8 cellular contexts compared by ENCODE assay signal in genomic region chr9:114806571-114806970, GRCh38.
DNase-seq lines count a peak whose midpoint lies in the region; ATAC-seq and TF ChIP-seq lines count a peak whose summit lies in the region.

No MANE protein-coding gene starts in this region.

- H3K36me3 ChIP-seq in OCI-LY3 (replicated peaks; ENCODE audit: low read depth, low read length) (no peaks in the 10 kb centered on the region), mucosa of rectum (ENCODE audit: control insufficient read depth in 2 of 2, insufficient read depth in 2 of 2, low read length in 2 of 2) (no peaks in the 10 kb centered on the region)

- POLR2A ChIA-PET in GM10248 (lab: Yijun Ruan, JAX), result no interaction called here

- no peak overlapping the region for H2AFZ ChIP-seq in OCI-LY3 (ENCODE audit: low read depth, low read length)

- TF ChIP-seq CTCF in OCI-LY3 (IDR thresholded peaks at IDR 0.05; ENCODE audit: low read depth, low read length) (no peak), GM10248 (IDR thresholded peaks at IDR 0.05; ENCODE audit: control extremely low read depth, extremely low read depth, low read depth, missing control alignments) (no peak)

- H3K27ac ChIP-seq in OCI-LY3 (ENCODE audit: low read length) (peak overlapping the region; percentile 50), mucosa of rectum (ENCODE audit: low read depth in 2 of 2, low read length in 2 of 2) (peak overlapping the region; percentile 84 to 88)

- no peaks in the 10 kb centered on the region for H3K79me2 ChIP-seq in OCI-LY3 (ENCODE audit: low read length)

- H3K9me3 ChIP-seq in OCI-LY3 (ENCODE audit: insufficient read depth, low read length) (no peaks in the 10 kb centered on the region), mucosa of rectum (ENCODE audit: control insufficient read depth in 2 of 2, low read length in 2 of 2) (no peaks in the 10 kb centered on the region)

- H3K27me3 ChIP-seq in OCI-LY3 (ENCODE audit: low read depth, low read length), result peaks cover 45% of the 10 kb centered on the region
- H3K27me3 ChIP-seq in mucosa of rectum (ENCODE audit: control insufficient read depth in 2 of 2, insufficient read depth in 2 of 2, low read length in 2 of 2), result no peaks in the 10 kb centered on the region

- H3K4me2 ChIP-seq in OCI-LY3 (ENCODE audit: low read length), result peak overlapping the region; percentile 84

- CTCF ChIA-PET in GM10248 (lab: Yijun Ruan, JAX), result interaction anchor here (0.8 to 0.9 kb wide), 2 partner anchors 36 to 126 kb away, joined by 3 read pairs; no protein-coding TSS in a partner anchor

- ATAC-seq in GM18858 (IDR thresholded peaks at IDR 0.05; ENCODE audit: unreplicated experiment) (peak; percentile 19), HG02571 (IDR thresholded peaks at IDR 0.05; ENCODE audit: unreplicated experiment) (peak; percentile 14)
- no peak for ATAC-seq in activated CD4-positive, CD25-positive, alpha-beta regulatory T cell treated with anti-CD3 and anti-CD28 coated beads, Interleukin-2, amount 50 U/mL, for 24 hours

- DNase-seq in NCI-H1105 treated with DMSO at 0.1 percent for 48 hours (lab: John Stamatoyannopoulos, UW) (no peak), GM10248 (ENCODE audit: extremely low spot score) (no peak), SW480 (ENCODE audit: low spot score) (no peak)

- H3K9ac ChIP-seq in OCI-LY3 (ENCODE audit: low read length) (no peak overlapping the region), mucosa of rectum (ENCODE audit: low read depth in 1 of 2, low read length in 2 of 2) (peak overlapping the region in 1 of 2 donors; percentile 60)

- H3K4me3 ChIP-seq in OCI-LY3 (ENCODE audit: low read length) (peak overlapping the region; percentile 70), mucosa of rectum (ENCODE audit: low read length in 2 of 2) (peak overlapping the region; percentile 12 to 63)

- H3K4me1 ChIP-seq in OCI-LY3 (ENCODE audit: low read length), result peaks cover 49% of the 10 kb centered on the region
- peaks cover 33 to 36% of the 10 kb centered on the region in 2 donors for H3K4me1 ChIP-seq in mucosa of rectum (ENCODE audit: control insufficient read depth in 2 of 2, insufficient read depth in 2 of 2, low read length in 2 of 2)

- no peaks in the 10 kb centered on the region for H4K20me1 ChIP-seq in OCI-LY3 (ENCODE audit: insufficient read depth, low read length)

Comparison
In these comparisons a context has a peak if more than half of its experiments do, and no peak if none do; other contexts are left out.
1. ATAC-seq: peak in GM18858 (single experiment) and HG02571 (single experiment); none in activated CD4-positive, CD25-positive, alpha-beta regulatory T cell treated with anti-CD3 and anti-CD28 coated beads, Interleukin-2, amount 50 U/mL, for 24 hours (0 of 2).